Comparison of ENCODE assay signal across 8 cellular contexts in genomic region chr21:36059823-36060158, GRCh38. TPM values are rescaled to one million over a fixed set of nuclear protein-coding genes. Genes with fewer than 3 reads are reported as not detected.
DNase-seq lines count a peak whose midpoint lies in the region; ATAC-seq, FAIRE-seq and TF ChIP-seq lines count a peak whose summit lies in the region.

No MANE protein-coding gene starts in this region.

- H3F3A ChIP-seq in PC-9 (ENCODE audit: insufficient read depth, low read depth) = peaks cover 9% of the 10 kb centered on the region; the same call in 1 of the 2 replicates

- H3K79me2 ChIP-seq in ACC112 (ENCODE audit: control insufficient read depth, insufficient read depth, low read length, unreplicated experiment) (peaks cover 16% of the 10 kb centered on the region), PC-9 (ENCODE audit: low read depth) (peaks cover 20% of the 10 kb centered on the region)

- POLR2A ChIA-PET in PC-9 (lab: Charles Lee; ENCODE audit: unreplicated experiment) = interaction anchor here (0.5 to 1.0 kb wide), 2 partner anchors 10 to 18 kb away, joined by 4 to 8 read pairs; partner anchors contain the start of gene CBR1

- H2AFZ ChIP-seq in ACC112 (ENCODE audit: low read length, unreplicated experiment) (peak overlapping the region; percentile 66), PC-9 (peak overlapping the region; percentile 88)

- intact Hi-C loops in PC-9 (cut with micrococcal nuclease; ENCODE audit: unreplicated experiment) (loop anchor here (1.0 to 5.0 kb wide), 2 partner anchors 54 to 148 kb away; no protein-coding TSS in a partner anchor), dorsolateral prefrontal cortex (cut with DNase I) (loop anchor here (1.0 to 5.0 kb wide), 3 partner anchors 10 to 53 kb away; no protein-coding TSS in a partner anchor)

- no peaks in the 10 kb centered on the region for H4K20me1 ChIP-seq in PC-9 (ENCODE audit: insufficient read depth)

- peaks cover 26% of the 10 kb centered on the region for H3K36me3 ChIP-seq in ACC112 (ENCODE audit: insufficient read depth, low read length)
- peaks cover 5% of the 10 kb centered on the region; the same call in 1 of the 2 replicates for H3K36me3 ChIP-seq in PC-9 (ENCODE audit: low read depth)
- H3K36me3 ChIP-seq in mesodermal cell (ENCODE audit: control insufficient read depth, insufficient read depth, low read length) = peaks cover 39% of the 10 kb centered on the region

- no peak for FAIRE-seq in urothelium cell line (lab: Jason Lieb, UNC)

- TF ChIP-seq CTCF in PC-9 (conservative IDR thresholded peaks at IDR 0.05) (no peak), dorsolateral prefrontal cortex (IDR thresholded peaks at IDR 0.05 in 54 of 56, conservative IDR thresholded peaks at IDR 0.05 in 2 of 56; ENCODE audit: low read depth in 1 of 56, partially characterized antibody in 56 of 56) (no peak)

- H3K4me1 ChIP-seq in ACC112 (ENCODE audit: control insufficient read depth, insufficient read depth, low read length, unreplicated experiment) = peaks cover 9% of the 10 kb centered on the region
- H3K4me1 ChIP-seq in PC-9 (replicated peaks; ENCODE audit: insufficient read depth) = peaks cover 16% of the 10 kb centered on the region
- H3K4me1 ChIP-seq in mesodermal cell (ENCODE audit: control insufficient read depth, insufficient read depth, low read length, poor library complexity, severe bottlenecking) = peaks cover 9% of the 10 kb centered on the region

- H3K4me3 ChIP-seq in ACC112 (ENCODE audit: low read depth, low read length) = peak overlapping the region; percentile 85
- peak overlapping the region; percentile 96 for H3K4me3 ChIP-seq in PC-9
- H3K4me3 ChIP-seq in dorsolateral prefrontal cortex = peak overlapping the region; percentile 61 to 99 (median 90)
- peak overlapping the region; percentile 72 for H3K4me3 ChIP-seq in mesodermal cell (ENCODE audit: extremely low read depth, insufficient read depth, low read length, poor library complexity, severe bottlenecking)

- H3K9me2 ChIP-seq in PC-9 (ENCODE audit: insufficient read depth) = no peaks in the 10 kb centered on the region

- TSS peak; percentile 23 for BruUV-seq in PC-9 (replicated peaks; lab: Mats Ljungman, UMichigan)

- H3K27ac ChIP-seq in ACC112 (ENCODE audit: low read depth, low read length) = peak overlapping the region; percentile 81
- H3K27ac ChIP-seq in PC-9 = peak overlapping the region; percentile 81
- H3K27ac ChIP-seq in dorsolateral prefrontal cortex = peak overlapping the region; percentile 66 to 99 (median 96)
- peak overlapping the region; percentile 84 for H3K27ac ChIP-seq in mesodermal cell (ENCODE audit: low read depth, low read length, severe bottlenecking)

- CTCF ChIA-PET in PC-9 (lab: Charles Lee) = no interaction called here

- H3K27me3 ChIP-seq in ACC112 (ENCODE audit: insufficient read depth, low read length) (no peaks in the 10 kb centered on the region), PC-9 (ENCODE audit: insufficient read depth, low read depth) (no peaks in the 10 kb centered on the region), dorsolateral prefrontal cortex (no peaks in the 10 kb centered on the region)

- ATAC-seq in GM18517 (IDR thresholded peaks at IDR 0.05; ENCODE audit: unreplicated experiment) = peak; percentile 45
- peak; percentile 41 for ATAC-seq in HG02938 (IDR thresholded peaks at IDR 0.05; ENCODE audit: unreplicated experiment)

- H3K4me2 ChIP-seq in PC-9 = peak overlapping the region; percentile 86

- 0% methylated on average over 33 to 34 of the region's 34 CpGs for WGBS in mesodermal cell (ENCODE audit: insufficient coverage in 2 of 2), 2 experiments

- DNase-seq in PC-9 = no peak
- peak in 7 of 10 donors; percentile 48 to 68 (median 57) for DNase-seq in dorsolateral prefrontal cortex
- DNase-seq in urothelium cell line (ENCODE audit: low spot score) = peak; percentile 7
- DNase-seq in mucosa of gallbladder (ENCODE audit: low spot score) = no peak

- H3K9me3 ChIP-seq in PC-9 (ENCODE audit: insufficient read depth, low read depth) (no peaks in the 10 kb centered on the region), mesodermal cell (ENCODE audit: control insufficient read depth, low read length) (no peaks in the 10 kb centered on the region)

RNA-seq across cellular contexts. Expression of gene SETD4, which starts 0.5 kb away (rescaled TPM):
- total RNA-seq in PC-9 (2021) (24.2 and 27.3 TPM in 2 replicates), dorsolateral prefrontal cortex (10 to 100 TPM; 18.7 to 44.9 (median 30.8) TPM), mucosa of gallbladder (25.1 TPM)
- 14.2 TPM for polyA plus RNA-seq in mesodermal cell (2013, experiment 1 of 2)
- 16.3 TPM for polyA plus RNA-seq in mesodermal cell (2013, experiment 2 of 2)

RNA-seq across cellular contexts. Expression of gene CBR1, which starts 10.0 kb away (rescaled TPM):
- total RNA-seq in PC-9 (2021) = 80.2 and 89.7 TPM in 2 replicates
- total RNA-seq in dorsolateral prefrontal cortex = 100 to 1,000 TPM in 82 of 120 experiments, 10 to 100 TPM in 38; 41.1 to 388 (median 113) TPM
- polyA plus RNA-seq in mesodermal cell (2013, experiment 1 of 2) = 20.8 TPM
- 15.0 TPM for polyA plus RNA-seq in mesodermal cell (2013, experiment 2 of 2)
- 133 TPM for total RNA-seq in mucosa of gallbladder

Comparison
In these comparisons a context has a peak if more than half of its experiments do, and no peak if none do; other contexts are left out.
1. DNase-seq: peak in dorsolateral prefrontal cortex (7 of 10) and urothelium cell line (single experiment); none in PC-9 (0 of 2) and mucosa of gallbladder (single experiment).
2. Peak in every context shown above with its lines, with median percentiles within 50 percentile points of each other: H3K27ac ChIP-seq and H3K4me3 ChIP-seq.